8 cellular contexts compared by ENCODE assay signal in genomic region chr20:25247100-25247665, GRCh38. TPM values are rescaled to one million over a fixed set of nuclear protein-coding genes. Genes with fewer than 3 reads are reported as not detected.
A peak's percentile ranks its signal among the peaks of the same experiment; 100 is the strongest.
DNase-seq lines count a peak whose midpoint lies in the region; FAIRE-seq and TF ChIP-seq lines count a peak whose summit lies in the region.

No MANE protein-coding gene starts in this region.

- H3K36me3 ChIP-seq in HEK293 (ENCODE audit: control insufficient read depth in 2 of 2, insufficient read depth in 1 of 2, low read length in 2 of 2) (no peaks in the 10 kb centered on the region), muscle layer of duodenum (ENCODE audit: control insufficient read depth in 1 of 2, insufficient read depth in 2 of 2, low read length in 2 of 2) (no peaks in the 10 kb centered on the region)

- TF ChIP-seq CTCF in HEK293 (tag by site-specific recombination; IDR thresholded peaks at IDR 0.05) (peak; percentile 85), fibroblast of mammary gland (conservative IDR thresholded peaks at IDR 0.05; ENCODE audit: control insufficient read depth, insufficient read depth, low read depth, low read length) (peak; percentile 42)

- H3K27me3 Mint-ChIP-seq in activated CD4-positive, alpha-beta T cell treated with anti-CD3 and anti-CD28 coated beads, Interleukin-2, amount 10 ng/mL, durations not matched to agents 7 days and 5 days, result peaks cover 16% of the 10 kb centered on the region

- H3K27ac ChIP-seq in HEK293 (ENCODE audit: extremely low read depth, low read depth, low read length), result peak overlapping the region; percentile 75; the same call in 1 of the 2 replicates
- no peak overlapping the region for H3K27ac ChIP-seq in muscle layer of duodenum (ENCODE audit: low read length)

- no peak for FAIRE-seq in urothelium cell line (lab: Jason Lieb, UNC)

- DNase-seq in SIG-M5 treated with dmso at 0.1 percent for 504 hours (lab: John Stamatoyannopoulos, UW; ENCODE audit: unreplicated experiment) (peak; percentile 41), SIG-M5 (lab: John Stamatoyannopoulos, UW) (no peak), NCI-H1694 (lab: John Stamatoyannopoulos, UW) (peak; percentile 26), fibroblast of mammary gland (ENCODE audit: low read depth) (peak; percentile 69), urothelium cell line (ENCODE audit: low spot score) (peak; percentile 72)
- DNase-seq in activated CD4-positive, alpha-beta T cell treated with anti-CD3 and anti-CD28 coated beads, Interleukin-2, amount 10 ng/mL, durations not matched to agents 7 days and 5 days, result no peak

- no peaks in the 10 kb centered on the region for H3K9me3 Mint-ChIP-seq in activated CD4-positive, alpha-beta T cell treated with anti-CD3 and anti-CD28 coated beads, Interleukin-2, amount 10 ng/mL, durations not matched to agents 7 days and 5 days

- H3K4me3 ChIP-seq in HEK293 (ENCODE audit: low read depth, low read length), result peak overlapping the region; percentile 87
- peak overlapping the region; percentile 85 for H3K4me3 ChIP-seq in fibroblast of mammary gland (ENCODE audit: control insufficient read depth, low read depth, low read length)
- H3K4me3 ChIP-seq in muscle layer of duodenum (ENCODE audit: low read depth in 1 of 2, low read length in 2 of 2), result peak overlapping the region; percentile 60 to 90

- H3K4me1 ChIP-seq in HEK293 (ENCODE audit: control insufficient read depth, insufficient read depth, low read length) (peaks cover 17% of the 10 kb centered on the region), muscle layer of duodenum (ENCODE audit: control insufficient read depth in 1 of 2, insufficient read depth in 2 of 2, low read length in 2 of 2) (peaks cover 3 to 32% of the 10 kb centered on the region in 2 donors)

- H3K4me1 Mint-ChIP-seq in activated CD4-positive, alpha-beta T cell treated with anti-CD3 and anti-CD28 coated beads, Interleukin-2, amount 10 ng/mL, durations not matched to agents 7 days and 5 days, result peaks cover 37% of the 10 kb centered on the region

- no peaks in the 10 kb centered on the region for H3K27me3 ChIP-seq in muscle layer of duodenum (ENCODE audit: low read depth, low read length)

- peaks cover 7% of the 10 kb centered on the region for H3K36me3 Mint-ChIP-seq in activated CD4-positive, alpha-beta T cell treated with anti-CD3 and anti-CD28 coated beads, Interleukin-2, amount 10 ng/mL, durations not matched to agents 7 days and 5 days (ENCODE audit: low read depth)

- H3K4me3 Mint-ChIP-seq in activated CD4-positive, alpha-beta T cell treated with anti-CD3 and anti-CD28 coated beads, Interleukin-2, amount 10 ng/mL, durations not matched to agents 7 days and 5 days, result peak overlapping the region; percentile 91

- H3K9me3 ChIP-seq in HEK293 (ENCODE audit: control insufficient read depth, insufficient read depth, low read depth, low read length) (no peaks in the 10 kb centered on the region), muscle layer of duodenum (ENCODE audit: control insufficient read depth in 1 of 2, low read length in 2 of 2) (no peaks in the 10 kb centered on the region)

- POLR2A ChIA-PET in HEK293 (lab: Yijun Ruan, JAX), result interaction anchor here (0.7 to 2.1 kb wide), 13 partner anchors 10 to 187 kb away, joined by 3 to 17 read pairs (median 4); partner anchors contain the start of gene GINS1
- POLR2A ChIA-PET in activated CD4-positive, alpha-beta T cell treated with anti-CD3 and anti-CD28 coated beads, Interleukin-2, amount 10 ng/mL, durations not matched to agents 7 days and 5 days (lab: Charles Lee), result no interaction called here

- H3K27ac Mint-ChIP-seq in activated CD4-positive, alpha-beta T cell treated with anti-CD3 and anti-CD28 coated beads, Interleukin-2, amount 10 ng/mL, durations not matched to agents 7 days and 5 days, result peak overlapping the region; percentile 52

- CTCF ChIA-PET in HEK293 (lab: Yijun Ruan, JAX), result interaction anchor here (0.6 to 2.7 kb wide), 7 partner anchors 11 to 69 kb away, joined by 3 to 20 read pairs (median 4); no protein-coding TSS in a partner anchor
- CTCF ChIA-PET in activated CD4-positive, alpha-beta T cell treated with anti-CD3 and anti-CD28 coated beads, Interleukin-2, amount 10 ng/mL, durations not matched to agents 7 days and 5 days (lab: Charles Lee), result interaction anchor here (1.4 to 1.7 kb wide), 3 partner anchors 11 to 22 kb away, joined by 3 to 4 read pairs (median 4); no protein-coding TSS in a partner anchor

TF ChIP-seq in HEK293, 187 proteins besides CTCF, POLR2A, EP300 and RAD21 (continues in another document):
- peak; percentile 41; the same call in 1 of the 2 replicates for TF ChIP-seq KLF9 (tag by site-specific recombination; IDR thresholded peaks at IDR 0.05; ENCODE audit: low read depth)
- TF ChIP-seq PRDM1 (tag by site-specific recombination; IDR thresholded peaks at IDR 0.05), result no peak
- TF ChIP-seq ZNF670 (tag by site-specific recombination; IDR thresholded peaks at IDR 0.05; ENCODE audit: low read depth), result no peak
- TF ChIP-seq ZBTB6 (tag by site-specific recombination; IDR thresholded peaks at IDR 0.05), result no peak; the same call in 1 of the 2 replicates
- TF ChIP-seq ZNF558 (tag by site-specific recombination; IDR thresholded peaks at IDR 0.05), result no peak
- peak; percentile 37; the same call in 1 of the 2 replicates for TF ChIP-seq ZFHX2 (tag by site-specific recombination; conservative IDR thresholded peaks at IDR 0.05)
- TF ChIP-seq BCL11B (tag by site-specific recombination; IDR thresholded peaks at IDR 0.05; ENCODE audit: low read depth), result no peak
- no peak for TF ChIP-seq ZNF423 (tag by site-specific recombination; IDR thresholded peaks at IDR 0.05)
- TF ChIP-seq ZNF2 (tag by site-specific recombination; IDR thresholded peaks at IDR 0.05), result peak; percentile 71; the same call in 1 of the 2 replicates
- TF ChIP-seq ZNF341 (tag by site-specific recombination; IDR thresholded peaks at IDR 0.05; ENCODE audit: low read depth), result no peak
- peak; percentile 60 for TF ChIP-seq IKZF3 (tag by site-specific recombination; IDR thresholded peaks at IDR 0.05)
- no peak for TF ChIP-seq ZNF518A (tag by site-specific recombination; conservative IDR thresholded peaks at IDR 0.05; ENCODE audit: low read depth)
- TF ChIP-seq WT1 (tag by site-specific recombination; IDR thresholded peaks at IDR 0.05), result no peak
- no peak for TF ChIP-seq BCL11A (tag by site-specific recombination; IDR thresholded peaks at IDR 0.05; ENCODE audit: low read depth)
- TF ChIP-seq ZXDB (tag by site-specific recombination; IDR thresholded peaks at IDR 0.05), result peak; percentile 48; the same call in 1 of the 2 replicates
- no peak for TF ChIP-seq GLI4 (tag by site-specific recombination; IDR thresholded peaks at IDR 0.05)
- TF ChIP-seq ZNF600 (tag by site-specific recombination; IDR thresholded peaks at IDR 0.05), result peak; percentile 66; the same call in 1 of the 2 replicates
- TF ChIP-seq ZNF580 (tag by site-specific recombination; IDR thresholded peaks at IDR 0.05), result no peak

RNA-seq across cellular contexts. Expression of gene PYGB, which starts 0.7 kb away (rescaled TPM):
- total RNA-seq in activated CD4-positive, alpha-beta T cell treated with anti-CD3 and anti-CD28 coated beads, Interleukin-2, amount 10 ng/mL, durations not matched to agents 7 days and 5 days, result 10 to 100 TPM; 28.7 to 30.2 TPM

RNA-seq across cellular contexts. Expression of gene ENTPD6, which starts 51.7 kb away (rescaled TPM):
- 10 to 100 TPM; 33.8 to 45.6 TPM for total RNA-seq in activated CD4-positive, alpha-beta T cell treated with anti-CD3 and anti-CD28 coated beads, Interleukin-2, amount 10 ng/mL, durations not matched to agents 7 days and 5 days

Comparison
In these comparisons a context has a peak if more than half of its experiments do, and no peak if none do; other contexts are left out.
1. DNase-seq: peak in SIG-M5 treated with dmso at 0.1 percent for 504 hours (single experiment), NCI-H1694 (single experiment), fibroblast of mammary gland (single experiment) and urothelium cell line (single experiment); none in SIG-M5 (single experiment) and activated CD4-positive, alpha-beta T cell treated with anti-CD3 and anti-CD28 coated beads, Interleukin-2, amount 10 ng/mL, durations not matched to agents 7 days and 5 days (single experiment).
2. Peak in every context shown above with its lines, with median percentiles within 50 percentile points of each other: H3K4me3 ChIP-seq.